Comparison of ENCODE assay signal across 21 cellular contexts in genomic region chr14:74333909-74334308, GRCh38. TPM values are rescaled to one million over a fixed set of nuclear protein-coding genes. Genes with fewer than 3 reads are reported as not detected.
DNase-seq lines count a peak whose midpoint lies in the region; ATAC-seq and TF ChIP-seq lines count a peak whose summit lies in the region.
"Had no signal": no experiment of that assay in that cellular context is flagged by ENCODE, and none has a peak within 500 bp of the region (broad histone marks: within the 10 kb centered on the region; RNA-seq: fewer than 3 reads in every experiment).

No MANE protein-coding gene starts in this region.

- intact Hi-C loops in lower leg skin (cut with DNase I; ENCODE audit: low total_unique reads) = no loop called here

- 59 to 68% methylated on average over 4 of the region's 4 CpGs for WGBS in lower leg skin, 2 donors

- DNase-seq in ELR (ENCODE audit: low read depth) (peak; percentile 61), NCI-H226 (peak; percentile 78), fibroblast of gingiva (ENCODE audit: low read depth) (peak; percentile 73), renal cortical epithelial cell (ENCODE audit: low read depth) (peak; percentile 40), lower leg skin (ENCODE audit: low spot score in 2 of 2) (no peak), NCI-H1048 (lab: John Stamatoyannopoulos, UW) (no peak), GF-D8 (lab: John Stamatoyannopoulos, UW) (no peak)
- DNase-seq: activated CD8-positive, alpha-beta T cell treated with anti-CD3 and anti-CD28 coated beads, Interleukin-2, amount 10 ng/mL, durations not matched to agents 7 days and 5 days; body of pancreas; CD4-positive, alpha-beta memory T cell; DND-41; effector CD8-positive, alpha-beta T cell; head of caudate nucleus; kidney glomerular epithelial cell; NCI-H1694 treated with DMSO at 0.1 percent for 48 hours; NCI-H510A treated with DMSO at 0.1 percent for 48 hours had no signal

- no peak overlapping the region for H3K4me3 ChIP-seq in lower leg skin (ENCODE audit: low read depth, poor library complexity, severe bottlenecking)
- H3K4me3 ChIP-seq: body of pancreas had no signal

- TF ChIP-seq CTCF in lower leg skin (IDR thresholded peaks at IDR 0.05) = no peak

- no peak for TF ChIP-seq POLR2A in lower leg skin (IDR thresholded peaks at IDR 0.05)

- no peak for ATAC-seq in GM18867 (IDR thresholded peaks at IDR 0.05; ENCODE audit: unreplicated experiment)
- ATAC-seq: activated CD8-positive, alpha-beta T cell treated with anti-CD3 and anti-CD28 coated beads, Interleukin-2, amount 10 ng/mL, durations not matched to agents 7 days and 5 days; body of pancreas had no signal

RNA-seq across cellular contexts. Expression of gene VRTN, which starts 14.4 kb away (rescaled TPM):
- not detected in 2 replicates for total RNA-seq in renal cortical epithelial cell
- not detected for total RNA-seq in lower leg skin
- total RNA-seq: activated CD8-positive, alpha-beta T cell treated with anti-CD3 and anti-CD28 coated beads, Interleukin-2, amount 10 ng/mL, durations not matched to agents 7 days and 5 days; activated T-helper 2 cell treated with anti-CD3 and anti-CD28 coated beads, Interferon-gamma antibody, Interleukin-2, Interleukin-4, amounts not matched to agents 10 μg/mL and 5 μg/mL and 100 μg/mL, durations not matched to agents 14 hours and 24 hours and 36 hours; body of pancreas; CD4-positive, alpha-beta memory T cell; mononuclear cell; OCI-LY7; osteocyte had no signal

RNA-seq across cellular contexts. Expression of gene ABCD4, which starts 31.2 kb away (rescaled TPM):
- total RNA-seq in renal cortical epithelial cell (36.5 and 55.6 TPM in 2 replicates), lower leg skin (10 to 100 TPM; 29.6 to 50.3 (median 33.9) TPM)

Comparison
In these comparisons a context has a peak if more than half of its experiments do, and no peak if none do; other contexts are left out.
1. DNase-seq: peak in ELR (single experiment), NCI-H226 (single experiment), fibroblast of gingiva (single experiment) and renal cortical epithelial cell (single experiment); none in lower leg skin (0 of 2), NCI-H1048 (single experiment) and GF-D8 (single experiment).